ENCODE assay signal across 7 cellular contexts in the genomic region with DNA sequence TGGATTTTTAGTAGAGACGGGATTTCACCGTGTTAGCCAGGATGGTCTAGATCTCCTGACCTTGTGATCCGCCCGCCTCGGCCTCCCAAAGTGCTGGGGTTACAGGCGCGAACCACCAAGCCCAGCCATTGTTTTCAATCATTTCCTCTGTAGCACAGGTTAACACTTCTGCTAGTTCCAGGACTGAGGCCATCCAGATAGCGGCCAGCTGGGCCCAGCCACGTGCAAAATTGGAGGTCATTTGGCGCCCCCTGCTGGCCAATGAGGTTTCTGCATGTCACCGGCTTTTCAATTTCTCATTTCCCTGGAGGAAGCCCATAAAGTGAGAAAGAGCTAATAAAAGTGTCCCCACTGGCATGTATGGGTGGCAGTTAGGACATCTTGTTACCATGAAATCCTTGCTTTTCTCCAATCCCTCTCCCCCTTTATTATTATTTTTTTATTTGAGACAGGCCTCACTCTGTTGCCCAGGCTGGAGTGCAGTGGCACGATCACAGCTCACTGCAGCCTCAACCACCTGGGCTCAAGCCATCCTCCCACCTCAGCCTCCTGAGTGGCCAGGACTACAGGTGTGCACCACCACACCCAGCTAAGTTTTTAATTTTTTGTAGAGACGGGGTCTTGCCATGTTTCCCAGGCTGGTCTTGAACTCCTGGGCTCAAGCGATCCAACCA. TPM values are rescaled to one million over a fixed set of nuclear protein-coding genes. Genes with fewer than 3 reads are reported as not detected.
DNase-seq lines count a peak whose midpoint lies in the region; ATAC-seq and TF ChIP-seq lines count a peak whose summit lies in the region.
"Not testable (repeated sequence)": the region's sequence is repeated elsewhere in the genome, so short reads cannot be mapped to it uniquely, and the experiment has no call there.

No MANE protein-coding gene starts in this region.

- in situ Hi-C loops in gastrocnemius medialis (cut with MboI; ENCODE audit: low sequenced_read_pairs in 4 of 4) = loop anchor here (5.0 to 25.0 kb wide), 4 partner anchors 113 to 633 kb away; no protein-coding TSS in a partner anchor

- not testable (repeated sequence) for H3K4me1 ChIP-seq in breast epithelium
- peaks cover 12 to 13% of the 10 kb centered on the region in 2 donors for H3K4me1 ChIP-seq in gastrocnemius medialis

- H3K27me3 ChIP-seq in breast epithelium, gastrocnemius medialis: not testable (repeated sequence)

- peak; percentile 84 for DNase-seq in GM12865 (ENCODE audit: low read depth)
- DNase-seq in HS-27A (ENCODE audit: low read depth) = peak; percentile 15
- peak; percentile 51 for DNase-seq in NCI-H748 (lab: John Stamatoyannopoulos, UW; ENCODE audit: unreplicated experiment)
- peak; percentile 73 to 76 for DNase-seq in activated CD4-positive, alpha-beta T cell treated with anti-CD3 and anti-CD28 coated beads for 24 hours (ENCODE audit: low read depth in 2 of 2)
- DNase-seq in breast epithelium (ENCODE audit: low spot score in 2 of 2) = peak; percentile 73 to 92
- peak; percentile 93 for DNase-seq in iPS-NIHi11 (ENCODE audit: low spot score)
- DNase-seq in gastrocnemius medialis = peak; percentile 61 to 76

- not testable (repeated sequence) for H3K4me3 ChIP-seq in GM12865 (ENCODE audit: low read depth, low read length); breast epithelium; gastrocnemius medialis

- peak; percentile 73 for TF ChIP-seq CTCF in GM12865 (IDR thresholded peaks at IDR 0.05; ENCODE audit: insufficient read depth, low read depth, low read length, missing control alignments)
- peak; percentile 97 to 98 (median 98) for TF ChIP-seq CTCF in breast epithelium (IDR thresholded peaks at IDR 0.05)
- peak; percentile 93 to 98 (median 95) for TF ChIP-seq CTCF in gastrocnemius medialis (IDR thresholded peaks at IDR 0.05 in 4 of 5, conservative IDR thresholded peaks at IDR 0.05 in 1 of 5)

- H3K36me3 ChIP-seq in breast epithelium, gastrocnemius medialis: not testable (repeated sequence)

- not testable (repeated sequence) for H3K9me3 ChIP-seq in breast epithelium, gastrocnemius medialis

- not testable (repeated sequence) for TF ChIP-seq POLR2A in breast epithelium (IDR thresholded peaks at IDR 0.05); gastrocnemius medialis (IDR thresholded peaks at IDR 0.05)

- H3K27ac ChIP-seq in breast epithelium = not testable (repeated sequence)
- H3K27ac ChIP-seq in gastrocnemius medialis = peak overlapping the region in 2 of 4 donors; percentile 16 to 17

- intact Hi-C loops in breast epithelium (cut with DNase I; ENCODE audit: low total_unique reads) (loop anchor here (2.0 to 10.0 kb wide), 2 partner anchors 55 to 115 kb away; partner anchors contain the start of gene CDC42EP4), gastrocnemius medialis (cut with DNase I; ENCODE audit: low total_unique reads) (loop anchor here (1.0 to 5.0 kb wide), 4 partner anchors 59 to 643 kb away; no protein-coding TSS in a partner anchor)

- peak; percentile 62 to 66 for ATAC-seq in gastrocnemius medialis

RNA-seq across cellular contexts. Expression of gene CDC42EP4, which starts 58.2 kb away (rescaled TPM):
- total RNA-seq in breast epithelium (100 to 1,000 TPM in 2 of 3 donors, 10 to 100 TPM in 1; 71.0 to 141 (median 112) TPM), gastrocnemius medialis (10 to 100 TPM; 35.8 to 57.0 (median 47.1) TPM)

Comparison
In these comparisons a context has a peak if more than half of its experiments do, and no peak if none do; other contexts are left out.
1. DNase-seq: peak in every context shown above with its lines; median percentile 93 in iPS-NIHi11; 84 in GM12865; 82 in breast epithelium; 74 in activated CD4-positive, alpha-beta T cell treated with anti-CD3 and anti-CD28 coated beads for 24 hours; 68 in gastrocnemius medialis; 51 in NCI-H748; 15 in HS-27A.